1 cellular context compared by ENCODE assay signal in the genomic region with DNA sequence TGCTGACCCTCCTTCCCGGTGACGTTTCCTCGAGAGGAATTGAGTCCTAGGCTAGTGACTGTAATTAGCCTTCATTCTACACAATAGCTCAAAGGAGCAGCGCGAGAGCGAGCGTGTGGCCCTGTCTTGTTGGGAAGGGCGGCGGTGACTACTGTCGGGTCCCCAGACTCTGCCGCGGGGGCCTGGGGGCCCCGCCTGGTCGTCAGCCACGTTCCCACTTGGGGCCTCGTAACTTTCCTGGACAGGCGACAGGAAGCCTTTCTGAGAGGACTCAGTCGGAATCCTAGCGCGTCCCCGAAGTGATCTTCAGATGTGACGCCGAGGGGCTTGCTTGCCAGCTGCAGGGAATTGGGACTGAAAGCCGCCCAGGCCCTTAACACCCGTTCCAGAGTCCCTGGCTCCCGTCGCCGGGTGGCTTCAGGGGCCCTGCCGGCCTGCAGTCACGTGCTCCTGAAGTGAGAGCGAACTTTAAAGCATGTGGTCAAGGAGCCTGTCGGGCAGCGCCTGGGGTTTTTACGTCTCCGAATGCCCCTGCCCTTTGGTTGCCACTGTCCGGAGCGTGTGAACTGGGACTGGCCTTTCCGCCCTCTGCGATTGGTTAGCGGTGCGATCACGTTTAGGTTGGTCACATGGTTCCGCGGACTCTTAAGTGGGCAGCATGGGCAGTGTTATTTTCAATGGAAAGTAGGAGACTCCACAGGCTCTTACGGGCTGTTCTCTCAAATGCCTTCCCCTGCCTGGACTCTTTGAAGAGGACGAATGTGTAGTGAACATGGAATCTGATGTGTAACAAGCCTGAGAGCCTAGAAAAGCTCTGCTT.
TF ChIP-seq lines count a peak whose summit lies in the region.

No MANE protein-coding gene starts in this region.

TF ChIP-seq in WTC11, 78 proteins besides CTCF, POLR2A, EP300 and RAD21 (continued from another document):
- TF ChIP-seq USF2 (CRISPR knock-in tag; IDR thresholded peaks at IDR 0.05) = peak; percentile 89
- TF ChIP-seq ZNF396 (CRISPR knock-in tag; IDR thresholded peaks at IDR 0.05; ENCODE audit: borderline replicate concordance) = no peak
- no peak for TF ChIP-seq ZNF416 (CRISPR knock-in tag; IDR thresholded peaks at IDR 0.05)
- no peak for TF ChIP-seq RELA (CRISPR knock-in tag; IDR thresholded peaks at IDR 0.05; ENCODE audit: borderline replicate concordance)
- 0 out of 2 replicates have a peak, but pooled peaks have one; percentile 57 for TF ChIP-seq TP53 (CRISPR knock-in tag; IDR thresholded peaks at IDR 0.05)
- TF ChIP-seq ATF1 (CRISPR knock-in tag; IDR thresholded peaks at IDR 0.05) = no peak
- TF ChIP-seq, protein P1, sequence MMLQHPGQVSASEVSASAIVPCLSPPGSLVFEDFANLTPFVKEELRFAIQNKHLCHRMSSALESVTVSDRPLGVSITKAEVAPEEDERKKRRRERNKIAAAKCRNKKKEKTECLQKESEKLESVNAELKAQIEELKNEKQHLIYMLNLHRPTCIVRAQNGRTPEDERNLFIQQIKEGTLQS (CRISPR knock-in tag; conservative IDR thresholded peaks at IDR 0.05) = no peak
- no peak for TF ChIP-seq IRF2 (CRISPR knock-in tag; IDR thresholded peaks at IDR 0.05; ENCODE audit: borderline replicate concordance, low read depth)
- no peak for TF ChIP-seq SOX15 (CRISPR knock-in tag; IDR thresholded peaks at IDR 0.05)
- no peak for TF ChIP-seq ZNF425 (CRISPR knock-in tag; conservative IDR thresholded peaks at IDR 0.05)
- TF ChIP-seq ZNF219 (CRISPR knock-in tag; IDR thresholded peaks at IDR 0.05; ENCODE audit: borderline replicate concordance) = no peak
- no peak for TF ChIP-seq FOXP1 (CRISPR knock-in tag; IDR thresholded peaks at IDR 0.05; ENCODE audit: borderline replicate concordance)
- TF ChIP-seq, protein P2, sequence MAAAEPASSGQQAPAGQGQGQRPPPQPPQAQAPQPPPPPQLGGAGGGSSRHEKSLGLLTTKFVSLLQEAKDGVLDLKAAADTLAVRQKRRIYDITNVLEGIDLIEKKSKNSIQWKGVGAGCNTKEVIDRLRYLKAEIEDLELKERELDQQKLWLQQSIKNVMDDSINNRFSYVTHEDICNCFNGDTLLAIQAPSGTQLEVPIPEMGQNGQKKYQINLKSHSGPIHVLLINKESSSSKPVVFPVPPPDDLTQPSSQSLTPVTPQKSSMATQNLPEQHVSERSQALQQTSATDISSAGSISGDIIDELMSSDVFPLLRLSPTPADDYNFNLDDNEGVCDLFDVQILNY (CRISPR knock-in tag; IDR thresholded peaks at IDR 0.05) = no peak
- no peak for TF ChIP-seq ZNF423 (CRISPR knock-in tag; IDR thresholded peaks at IDR 0.05)
- TF ChIP-seq, protein P3, sequence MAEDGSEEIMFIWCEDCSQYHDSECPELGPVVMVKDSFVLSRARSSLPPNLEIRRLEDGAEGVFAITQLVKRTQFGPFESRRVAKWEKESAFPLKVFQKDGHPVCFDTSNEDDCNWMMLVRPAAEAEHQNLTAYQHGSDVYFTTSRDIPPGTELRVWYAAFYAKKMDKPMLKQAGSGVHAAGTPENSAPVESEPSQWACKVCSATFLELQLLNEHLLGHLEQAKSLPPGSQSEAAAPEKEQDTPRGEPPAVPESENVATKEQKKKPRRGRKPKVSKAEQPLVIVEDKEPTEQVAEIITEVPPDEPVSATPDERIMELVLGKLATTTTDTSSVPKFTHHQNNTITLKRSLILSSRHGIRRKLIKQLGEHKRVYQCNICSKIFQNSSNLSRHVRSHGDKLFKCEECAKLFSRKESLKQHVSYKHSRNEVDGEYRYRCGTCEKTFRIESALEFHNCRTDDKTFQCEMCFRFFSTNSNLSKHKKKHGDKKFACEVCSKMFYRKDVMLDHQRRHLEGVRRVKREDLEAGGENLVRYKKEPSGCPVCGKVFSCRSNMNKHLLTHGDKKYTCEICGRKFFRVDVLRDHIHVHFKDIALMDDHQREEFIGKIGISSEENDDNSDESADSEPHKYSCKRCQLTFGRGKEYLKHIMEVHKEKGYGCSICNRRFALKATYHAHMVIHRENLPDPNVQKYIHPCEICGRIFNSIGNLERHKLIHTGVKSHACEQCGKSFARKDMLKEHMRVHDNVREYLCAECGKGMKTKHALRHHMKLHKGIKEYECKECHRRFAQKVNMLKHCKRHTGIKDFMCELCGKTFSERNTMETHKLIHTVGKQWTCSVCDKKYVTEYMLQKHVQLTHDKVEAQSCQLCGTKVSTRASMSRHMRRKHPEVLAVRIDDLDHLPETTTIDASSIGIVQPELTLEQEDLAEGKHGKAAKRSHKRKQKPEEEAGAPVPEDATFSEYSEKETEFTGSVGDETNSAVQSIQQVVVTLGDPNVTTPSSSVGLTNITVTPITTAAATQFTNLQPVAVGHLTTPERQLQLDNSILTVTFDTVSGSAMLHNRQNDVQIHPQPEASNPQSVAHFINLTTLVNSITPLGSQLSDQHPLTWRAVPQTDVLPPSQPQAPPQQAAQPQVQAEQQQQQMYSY (CRISPR knock-in tag; IDR thresholded peaks at IDR 0.05) = peak; percentile 27; the same call in 1 of the 2 replicates
- no peak for TF ChIP-seq PRRX2 (CRISPR knock-in tag; IDR thresholded peaks at IDR 0.05)
TF ChIP-seq in WTC11: peak in this region for 14.
